ENCODE assay signal across 10 cellular contexts in genomic region chr16:69727916-69728270, GRCh38. TPM values are rescaled to one million over a fixed set of nuclear protein-coding genes. Genes with fewer than 3 reads are reported as not detected.
DNase-seq lines count a peak whose midpoint lies in the region; ATAC-seq, FAIRE-seq and TF ChIP-seq lines count a peak whose summit lies in the region.
"Had no signal": no experiment of that assay in that cellular context is flagged by ENCODE, and none has a peak within 500 bp of the region (broad histone marks: within the 10 kb centered on the region; RNA-seq: fewer than 3 reads in every experiment).

No MANE protein-coding gene starts in this region.

- peak overlapping the region; percentile 96 for H3K18ac ChIP-seq in IMR-90 (ENCODE audit: low read depth, low read length)

- peak overlapping the region; percentile 52 for H2AK9ac ChIP-seq in IMR-90 (replicated peaks; ENCODE audit: low read depth, low read length, poor library complexity)

- TF ChIP-seq RAD21 in IMR-90 (IDR thresholded peaks at IDR 0.05; ENCODE audit: low read length) = no peak
- no peak for TF ChIP-seq RAD21 in K562 (CRISPR knock-in tag; conservative IDR thresholded peaks at IDR 0.05 in 1 of 2, IDR thresholded peaks at IDR 0.05 in 1 of 2)

- CTCF ChIA-PET in Calu3 (lab: Charles Lee) (interaction anchor here (1.4 to 1.8 kb wide), 3 partner anchors 25 to 35 kb away, joined by 3 to 5 read pairs (median 4); partner anchors contain the start of genes NOB1 and WWP2), IMR-90 (lab: Yijun Ruan, JAX) (no interaction called here), K562 (lab: Yijun Ruan, JAX; ENCODE audit: low intra/inter-chr PET ratio) (interaction anchor here (0.6 kb wide), 1 partner anchor 46 kb away, joined by 3 read pairs; no protein-coding TSS in a partner anchor)

- TF ChIP-seq EP300 in K562 (IDR thresholded peaks at IDR 0.05; ENCODE audit: low read length) = no peak

- H3K9ac ChIP-seq in IMR-90 (ENCODE audit: low read depth, low read length) = no peak overlapping the region
- H3K9ac ChIP-seq in K562 (ENCODE audit: insufficient read depth in 1 of 2, low read depth in 2 of 2, low read length in 2 of 2) = peak overlapping the region; percentile 89 to 92

- no peak for TF ChIP-seq POLR2A in IMR-90 (IDR thresholded peaks at IDR 0.05; ENCODE audit: low read depth, low read length)
- no peak for TF ChIP-seq POLR2A in K562 (conservative IDR thresholded peaks at IDR 0.05)

- H3K4me3 ChIP-seq in IMR-90 (ENCODE audit: insufficient read depth, low read depth, low read length) (no peak overlapping the region), K562 (peak overlapping the region; percentile 52)

- H3K36me3 Mint-ChIP-seq in Calu3 (ENCODE audit: insufficient read depth, unreplicated experiment) = peaks cover 75% of the 10 kb centered on the region
- H3K36me3 Mint-ChIP-seq: naive thymus-derived CD4-positive, alpha-beta T cell had no signal

- 0 out of 2 replicates have a peak overlapping the region, but pooled peaks have one; percentile 41 for H3K23ac ChIP-seq in IMR-90 (ENCODE audit: low read depth, low read length)

- H3K4ac ChIP-seq in IMR-90 (ENCODE audit: low read depth, low read length) = peak overlapping the region; percentile 100

- intact Hi-C loops in Calu3 (cut with micrococcal nuclease; ENCODE audit: unreplicated experiment) (loop anchor here (2.0 kb wide), 1 partner anchor 17 kb away; no protein-coding TSS in a partner anchor), IMR-90 (cut with micrococcal nuclease) (loop anchor here (2.0 kb wide), 1 partner anchor 27 kb away; the partner anchor contains the start of gene NOB1), K562 (cut with micrococcal nuclease) (loop anchor here (1.0 kb wide), 1 partner anchor 26 kb away; the partner anchor contains the start of gene NOB1)

- dilution Hi-C loops in IMR-90 (cut with HindIII; ENCODE audit: low sequenced_read_pairs, unreplicated experiment) = no loop called here

- H4K20me1 ChIP-seq in IMR-90 (ENCODE audit: insufficient read depth, low read length) = peaks cover 13% of the 10 kb centered on the region; the same call in 1 of the 2 replicates
- no peaks in the 10 kb centered on the region for H4K20me1 ChIP-seq in K562 (replicated peaks; ENCODE audit: control insufficient read depth, insufficient read depth, low read length)

- no peaks in the 10 kb centered on the region for H3K27me3 Mint-ChIP-seq in Calu3 (ENCODE audit: unreplicated experiment)
- H3K27me3 Mint-ChIP-seq: naive thymus-derived CD4-positive, alpha-beta T cell had no signal

- H3K27ac ChIP-seq in IMR-90 (ENCODE audit: insufficient read depth, low read length) (peak overlapping the region; percentile 95), K562 (ENCODE audit: extremely low read depth, low read depth, low read length) (peak overlapping the region; percentile 97)

- H3K27me3 ChIP-seq in IMR-90 (ENCODE audit: control insufficient read depth, insufficient read depth, low read length) (no peaks in the 10 kb centered on the region), K562 (ENCODE audit: control insufficient read depth in 2 of 2, insufficient read depth in 2 of 2, low read length in 2 of 2) (no peaks in the 10 kb centered on the region)

- peak overlapping the region; percentile 34; the same call in 1 of the 2 replicates for H3K4me2 ChIP-seq in IMR-90 (ENCODE audit: low read depth, low read length)
- peak overlapping the region; percentile 99 for H3K4me2 ChIP-seq in K562 (ENCODE audit: insufficient read depth, low read length)

- peak overlapping the region; percentile 100 for H2BK120ac ChIP-seq in IMR-90 (ENCODE audit: low read depth, low read length)

- H3K4me1 ChIP-seq in IMR-90 (ENCODE audit: control insufficient read depth, insufficient read depth, low read length) (peaks cover 8% of the 10 kb centered on the region; the same call in 1 of the 2 replicates), K562 (replicated peaks in 1 of 2; ENCODE audit: control insufficient read depth in 2 of 2, insufficient read depth in 2 of 2, low read length in 2 of 2) (peaks cover 21 to 32% of the 10 kb centered on the region in 2 experiments; a peak in 4 of 5 replicates)

- peak overlapping the region; percentile 100 for H3K14ac ChIP-seq in IMR-90 (replicated peaks; ENCODE audit: low read depth, low read length)

- peak; percentile 76 for FAIRE-seq in K562 (lab: Jason Lieb, UNC)

- no CpG with 5 or more reads among the region's 5 CpGs for WGBS in IMR-90 (ENCODE audit: extremely low coverage in 2 of 2, insufficient read length in 1 of 2), 2 experiments
- WGBS in K562 (ENCODE audit: insufficient coverage, low coverage, missing lambda C conversion rate) = 32% methylated on average over 5 of the region's 5 CpGs

- peaks cover 17 to 54% of the 10 kb centered on the region in 2 experiments for H3K79me1 ChIP-seq in IMR-90 (ENCODE audit: low read depth in 1 of 2, low read length in 2 of 2)

- POLR2A ChIA-PET in IMR-90 (lab: Charles Lee; ENCODE audit: unreplicated experiment) (interaction anchor here (0.5 kb wide), 1 partner anchor 366 kb away, joined by 4 read pairs; no protein-coding TSS in a partner anchor), K562 (lab: Yijun Ruan, JAX) (interaction anchor here (1.3 to 8.6 kb wide), 6 partner anchors 9 to 26 kb away, joined by 3 to 66 read pairs (median 15); partner anchors contain the start of gene NOB1)

- peak overlapping the region; percentile 99 for H2BK20ac ChIP-seq in IMR-90 (ENCODE audit: low read depth, low read length)

- H3K27ac Mint-ChIP-seq in Calu3 (ENCODE audit: unreplicated experiment) = peak overlapping the region; percentile 99

- H3K9me1 ChIP-seq in IMR-90 (ENCODE audit: insufficient read depth, low read length) (0 out of 2 replicates have a peak, but pooled peaks cover 5% of the 10 kb centered on the region), K562 (ENCODE audit: control insufficient read depth, insufficient read depth, low read length) (no peaks in the 10 kb centered on the region)

- no peak overlapping the region for H3K56ac ChIP-seq in IMR-90 (ENCODE audit: extremely low read depth, insufficient read depth, low read length)

- H2BK15ac ChIP-seq in IMR-90 (ENCODE audit: low read depth, low read length) = peak overlapping the region; percentile 69; the same call in 2 of the 3 replicates

- DNase-seq in Calu3 = peak; percentile 31
- DNase-seq in IMR-90 = no peak
- peak in 1 of 4 experiments; percentile 67 for DNase-seq in K562 (ENCODE audit: extremely low read depth in 1 of 4, low spot score in 3 of 4)
- peak in 38 of 56 donors; percentile 6 to 82 (median 37) for DNase-seq in nucleus accumbens (lab: John Stamatoyannopoulos, UW)
- no peak for DNase-seq in AG08396 (ENCODE audit: low spot score)
- DNase-seq in iPS-NIHi7 (ENCODE audit: extremely low spot score) = no peak
- no peak for DNase-seq in NCI-H446 treated with DMSO at 0.1 percent for 48 hours (lab: John Stamatoyannopoulos, UW)
- DNase-seq: naive thymus-derived CD4-positive, alpha-beta T cell; stimulated activated naive CD4-positive, alpha-beta T cell treated with Interleukin-2 at 50 U/mL for 16 hours had no signal

- H3K79me2 ChIP-seq in K562 (ENCODE audit: control insufficient read depth, insufficient read depth, low read length) = peaks cover 47% of the 10 kb centered on the region

- H4K91ac ChIP-seq in IMR-90 (ENCODE audit: insufficient read depth, low read depth, low read length) = peak overlapping the region; percentile 100

- H4K5ac ChIP-seq in IMR-90 (ENCODE audit: low read depth, low read length) = peak overlapping the region; percentile 97

- no peak overlapping the region for H2AFZ ChIP-seq in IMR-90 (replicated peaks; ENCODE audit: low read length, poor library complexity)
- peak overlapping the region; percentile 96 for H2AFZ ChIP-seq in K562 (ENCODE audit: low read depth, low read length)

- H3K9me3 Mint-ChIP-seq in Calu3 (ENCODE audit: low read depth, unreplicated experiment) = no peaks in the 10 kb centered on the region
- H3K9me3 Mint-ChIP-seq: naive thymus-derived CD4-positive, alpha-beta T cell had no signal

- H2AK5ac ChIP-seq in IMR-90 (ENCODE audit: low read depth, low read length) = peak overlapping the region; percentile 96; the same call in 1 of the 2 replicates

- peak overlapping the region; percentile 88 to 95; a peak in 3 of 4 replicates for H4K8ac ChIP-seq in IMR-90 (ENCODE audit: low read depth in 2 of 2, low read length in 2 of 2)

- H3K4me3 Mint-ChIP-seq in Calu3 (ENCODE audit: low read depth, unreplicated experiment) = peak overlapping the region; percentile 81

- ATAC-seq in IMR-90 (ENCODE audit: low read depth) (no peak), K562 (no peak), GM21825 (IDR thresholded peaks at IDR 0.05; ENCODE audit: unreplicated experiment) (no peak)
- ATAC-seq: naive thymus-derived CD4-positive, alpha-beta T cell had no signal

- TF ChIP-seq CTCF in Calu3 (IDR thresholded peaks at IDR 0.05; ENCODE audit: unreplicated experiment) (no peak), IMR-90 (conservative IDR thresholded peaks at IDR 0.05; ENCODE audit: low read depth, low read length) (no peak), K562 (IDR thresholded peaks at IDR 0.05 in 2 of 3, conservative IDR thresholded peaks at IDR 0.05 in 1 of 3; ENCODE audit: insufficient read depth in 2 of 3, low read depth in 1 of 3, low read length in 3 of 3) (no peak)

- H3K9me3 ChIP-seq in IMR-90 (ENCODE audit: control insufficient read depth, insufficient read depth, low read length) (no peaks in the 10 kb centered on the region), K562 (replicated peaks; ENCODE audit: control insufficient read depth, insufficient read depth, low read depth, low read length) (no peaks in the 10 kb centered on the region)

- H3K36me3 ChIP-seq in IMR-90 (ENCODE audit: control insufficient read depth, insufficient read depth, low read length) = no peaks in the 10 kb centered on the region; the same call in 1 of the 2 replicates
- no peaks in the 10 kb centered on the region for H3K36me3 ChIP-seq in K562 (ENCODE audit: control insufficient read depth, insufficient read depth, low read length)

- peaks cover 28% of the 10 kb centered on the region for H3K4me1 Mint-ChIP-seq in Calu3 (ENCODE audit: low read depth, unreplicated experiment)

- in situ Hi-C loops in IMR-90 (cut with MboI; ENCODE audit: low sequenced_read_pairs) = no loop called here
- in situ Hi-C loops in K562 (cut with MboI) = no loop called here

- BruUV-seq in Calu3 (replicated peaks; lab: Mats Ljungman, UMichigan) (no TSS peak), IMR-90 (replicated peaks; lab: Mats Ljungman, UMichigan) (no TSS peak), K562 (replicated peaks; lab: Mats Ljungman, UMichigan) (no TSS peak)

- peak overlapping the region; percentile 92 for H2BK5ac ChIP-seq in IMR-90 (ENCODE audit: low read depth, low read length, poor library complexity, severe bottlenecking)

RNA-seq across cellular contexts. Expression of gene NQO1, which starts 1.5 kb away (rescaled TPM):
- total RNA-seq in Calu3 (2022) = 365 and 415 TPM in 2 replicates
- 404 and 426 TPM in 2 replicates for total RNA-seq in IMR-90 (2012; rRNA removed)
- polyA plus RNA-seq in IMR-90 (2012; rRNA removed) = 266 and 304 TPM in 2 replicates
- 178 and 231 TPM in 2 replicates for polyA plus RNA-seq in IMR-90 (2012; cell fraction: cytosol; rRNA removed)
- polyA plus RNA-seq in IMR-90 (2012; cell fraction: nucleus; rRNA removed; ENCODE audit: low replicate concordance) = 57.1 and 94.2 TPM in 2 replicates
- 13.6 and 15.9 TPM in 2 replicates for total RNA-seq in K562 (2011; cell fraction: chromatin; rRNA removed; ENCODE audit: low replicate concordance)
- 12.1 and 13.3 TPM in 2 replicates for total RNA-seq in K562 (2011; cell fraction: nucleolus; rRNA removed)
- 12.6 and 16.4 TPM in 2 replicates for total RNA-seq in K562 (2011; cell fraction: nucleoplasm; rRNA removed)
- 88.9 and 98.8 TPM in 2 replicates for total RNA-seq in K562 (2014; rRNA removed)
- 133 and 142 TPM in 2 replicates for total RNA-seq in K562 (2014; rRNA removed; fragmentation: Illumina TruSeq; extraction: Trizol)
- total RNA-seq in K562 (2015; rRNA removed; fragmentation: Illumina TruSeq; extraction: Trizol) = 198 and 202 TPM in 2 replicates
- 102 and 105 TPM in 2 replicates for total RNA-seq in K562 (2021)
- 78.0 and 122 TPM in 2 replicates for polyA plus RNA-seq in K562 (2011; rRNA removed)
- polyA plus RNA-seq in K562 (2011; cell fraction: cytosol; rRNA removed) = 75.5 and 96.1 TPM in 2 replicates
- 20.9 and 23.0 TPM in 2 replicates for polyA plus RNA-seq in K562 (2011; cell fraction: nucleus; rRNA removed)
- polyA plus RNA-seq in K562 (2012) = 174 and 178 TPM in 2 replicates
- polyA plus RNA-seq in K562 (2014; fragmentation: Illumina TruSeq; extraction: Trizol) = 140 and 142 TPM in 2 replicates
- 100 to 1,000 TPM in 1 of 2 experiments, 10 to 100 TPM in 1; 96.7 to 152 TPM for polyA plus RNA-seq in K562 (2014; fragmentation: Nextera tagmentation; extraction: Ambion mirVana)
- polyA plus RNA-seq in K562 (2014; rRNA removed) = 116 and 122 TPM in 2 replicates
- polyA minus RNA-seq in K562 (2011; rRNA and poly(A)+ RNA removed) = 41.7 and 49.6 TPM in 2 replicates
- 19.7 and 29.8 TPM in 2 replicates for polyA minus RNA-seq in K562 (2011; cell fraction: cytosol; rRNA and poly(A)+ RNA removed)
- 3.0 and 6.7 TPM in 2 replicates for polyA minus RNA-seq in K562 (2011; cell fraction: nucleus; rRNA and poly(A)+ RNA removed)

RNA-seq across cellular contexts. Expression of gene NOB1, which starts 26.8 kb away (rescaled TPM):
- total RNA-seq in Calu3 (2022) = 82.4 and 88.2 TPM in 2 replicates
- total RNA-seq in IMR-90 (2012; rRNA removed) = 36.4 and 47.0 TPM in 2 replicates
- 58.1 and 63.2 TPM in 2 replicates for polyA plus RNA-seq in IMR-90 (2012; rRNA removed)
- 57.9 and 67.8 TPM in 2 replicates for polyA plus RNA-seq in IMR-90 (2012; cell fraction: cytosol; rRNA removed)
- 25.7 and 35.4 TPM in 2 replicates for polyA plus RNA-seq in IMR-90 (2012; cell fraction: nucleus; rRNA removed; ENCODE audit: low replicate concordance)
- total RNA-seq in K562 (2011; cell fraction: chromatin; rRNA removed; ENCODE audit: low replicate concordance) = 105 and 163 TPM in 2 replicates
- 111 and 135 TPM in 2 replicates for total RNA-seq in K562 (2011; cell fraction: nucleolus; rRNA removed)
- total RNA-seq in K562 (2011; cell fraction: nucleoplasm; rRNA removed) = 77.2 and 104 TPM in 2 replicates
- 91.1 and 91.3 TPM in 2 replicates for total RNA-seq in K562 (2014; rRNA removed)
- total RNA-seq in K562 (2014; rRNA removed; fragmentation: Illumina TruSeq; extraction: Trizol) = 61.3 and 63.6 TPM in 2 replicates
- 81.2 and 85.7 TPM in 2 replicates for total RNA-seq in K562 (2015; rRNA removed; fragmentation: Illumina TruSeq; extraction: Trizol)
- 117 and 119 TPM in 2 replicates for total RNA-seq in K562 (2021)
- polyA plus RNA-seq in K562 (2011; rRNA removed) = 116 and 135 TPM in 2 replicates
- polyA plus RNA-seq in K562 (2011; cell fraction: cytosol; rRNA removed) = 157 and 178 TPM in 2 replicates
- 86.6 and 87.3 TPM in 2 replicates for polyA plus RNA-seq in K562 (2011; cell fraction: nucleus; rRNA removed)
- 117 and 160 TPM in 2 replicates for polyA plus RNA-seq in K562 (2012)
- 129 and 135 TPM in 2 replicates for polyA plus RNA-seq in K562 (2014; fragmentation: Illumina TruSeq; extraction: Trizol)
- 100 to 1,000 TPM in 1 of 2 experiments, 10 to 100 TPM in 1; 42.4 to 139 TPM for polyA plus RNA-seq in K562 (2014; fragmentation: Nextera tagmentation; extraction: Ambion mirVana)
- polyA plus RNA-seq in K562 (2014; rRNA removed) = 148 and 150 TPM in 2 replicates
- polyA minus RNA-seq in K562 (2011; rRNA and poly(A)+ RNA removed) = 122 and 124 TPM in 2 replicates
- polyA minus RNA-seq in K562 (2011; cell fraction: cytosol; rRNA and poly(A)+ RNA removed) = 84.0 and 111 TPM in 2 replicates
- polyA minus RNA-seq in K562 (2011; cell fraction: nucleus; rRNA and poly(A)+ RNA removed) = 40.3 and 72.0 TPM in 2 replicates

RNA-seq across cellular contexts. Expression of gene WWP2, which starts 34.2 kb away (rescaled TPM):
- total RNA-seq in Calu3 (2022) = 47.5 and 53.8 TPM in 2 replicates
- 12.7 and 14.4 TPM in 2 replicates for total RNA-seq in IMR-90 (2012; rRNA removed)
- 11.8 and 13.7 TPM in 2 replicates for polyA plus RNA-seq in IMR-90 (2012; rRNA removed)
- polyA plus RNA-seq in IMR-90 (2012; cell fraction: cytosol; rRNA removed) = 6.5 and 8.4 TPM in 2 replicates
- 32.2 and 32.7 TPM in 2 replicates for polyA plus RNA-seq in IMR-90 (2012; cell fraction: nucleus; rRNA removed; ENCODE audit: low replicate concordance)
- total RNA-seq in K562 (2011; cell fraction: chromatin; rRNA removed; ENCODE audit: low replicate concordance) = 54.0 and 74.4 TPM in 2 replicates
- 33.5 and 36.6 TPM in 2 replicates for total RNA-seq in K562 (2011; cell fraction: nucleolus; rRNA removed)
- total RNA-seq in K562 (2011; cell fraction: nucleoplasm; rRNA removed) = 32.8 and 44.3 TPM in 2 replicates
- 14.9 and 20.6 TPM in 2 replicates for total RNA-seq in K562 (2014; rRNA removed)
- total RNA-seq in K562 (2014; rRNA removed; fragmentation: Illumina TruSeq; extraction: Trizol) = 14.6 and 17.4 TPM in 2 replicates
- total RNA-seq in K562 (2015; rRNA removed; fragmentation: Illumina TruSeq; extraction: Trizol) = 15.3 and 15.8 TPM in 2 replicates
- total RNA-seq in K562 (2021) = 33.7 and 34.4 TPM in 2 replicates
- polyA plus RNA-seq in K562 (2011; rRNA removed) = 7.1 and 8.5 TPM in 2 replicates
- 6.5 and 11.3 TPM in 2 replicates for polyA plus RNA-seq in K562 (2011; cell fraction: cytosol; rRNA removed)
- 25.1 and 34.9 TPM in 2 replicates for polyA plus RNA-seq in K562 (2011; cell fraction: nucleus; rRNA removed)
- polyA plus RNA-seq in K562 (2012) = 24.0 and 37.6 TPM in 2 replicates
- polyA plus RNA-seq in K562 (2014; fragmentation: Illumina TruSeq; extraction: Trizol) = 23.1 and 27.1 TPM in 2 replicates
- 1 to 10 TPM; 1.9 to 2.0 TPM for polyA plus RNA-seq in K562 (2014; fragmentation: Nextera tagmentation; extraction: Ambion mirVana)
- 10.7 and 12.1 TPM in 2 replicates for polyA plus RNA-seq in K562 (2014; rRNA removed)
- polyA minus RNA-seq in K562 (2011; rRNA and poly(A)+ RNA removed) = 11.3 and 13.3 TPM in 2 replicates
- polyA minus RNA-seq in K562 (2011; cell fraction: cytosol; rRNA and poly(A)+ RNA removed) = 10.2 and 17.9 TPM in 2 replicates
- polyA minus RNA-seq in K562 (2011; cell fraction: nucleus; rRNA and poly(A)+ RNA removed) = 12.7 and 15.7 TPM in 2 replicates

Comparison
In these comparisons a context has a peak if more than half of its experiments do, and no peak if none do; other contexts are left out.
1. DNase-seq: peak in Calu3 (single experiment) and nucleus accumbens (38 of 56); none in IMR-90 (single experiment), AG08396 (single experiment), iPS-NIHi7 (single experiment) and NCI-H446 treated with DMSO at 0.1 percent for 48 hours (single experiment).